23 cellular contexts compared by ENCODE assay signal in genomic region chr1:202590975-202591411, GRCh38.
A peak's percentile ranks its signal among the peaks of the same experiment; 100 is the strongest.
DNase-seq lines count a peak whose midpoint lies in the region; ATAC-seq and TF ChIP-seq lines count a peak whose summit lies in the region.
"Had no signal": no experiment of that assay in that cellular context is flagged by ENCODE, and none has a peak within 500 bp of the region (broad histone marks: within the 10 kb centered on the region; RNA-seq: fewer than 3 reads in every experiment).

No MANE protein-coding gene starts in this region.

- no peak for TF ChIP-seq CTCF in MCF 10A (IDR thresholded peaks at IDR 0.05; ENCODE audit: unreplicated experiment)
- TF ChIP-seq CTCF in type B pancreatic cell (conservative IDR thresholded peaks at IDR 0.05), result no peak

- no peak for ATAC-seq in activated naive CD8-positive, alpha-beta T cell treated with anti-CD3 and anti-CD28 coated beads, Interleukin-2, amount 10 ng/mL, durations not matched to agents 7 days and 5 days (ENCODE audit: low read depth)
- ATAC-seq in left colon, result peak; percentile 11
- ATAC-seq in HG03139 (IDR thresholded peaks at IDR 0.05; ENCODE audit: unreplicated experiment), result no peak
- ATAC-seq in GM21529 (IDR thresholded peaks at IDR 0.05; ENCODE audit: unreplicated experiment), result no peak
- no peak for ATAC-seq in HG03108 (IDR thresholded peaks at IDR 0.05; ENCODE audit: unreplicated experiment)
- ATAC-seq: mucosa of descending colon, Panc1, sciatic nerve had no signal

- no peaks in the 10 kb centered on the region for H3K9me3 Mint-ChIP-seq in activated naive CD8-positive, alpha-beta T cell treated with anti-CD3 and anti-CD28 coated beads, Interleukin-2, amount 10 ng/mL, durations not matched to agents 7 days and 5 days
- H3K9me3 Mint-ChIP-seq in activated naive CD8-positive, alpha-beta T cell treated with anti-CD3 and anti-CD28 coated beads for 36 hours, result no peaks in the 10 kb centered on the region
- H3K9me3 Mint-ChIP-seq in MCF 10A (ENCODE audit: unreplicated experiment), result no peaks in the 10 kb centered on the region
- no peaks in the 10 kb centered on the region for H3K9me3 Mint-ChIP-seq in type B pancreatic cell
- H3K9me3 Mint-ChIP-seq: activated CD4-positive, alpha-beta memory T cell treated with anti-CD3 and anti-CD28 coated beads for 36 hours had no signal

- CTCF ChIA-PET in MCF 10A (lab: Yijun Ruan, JAX), result interaction anchor here (0.6 to 3.6 kb wide), 4 partner anchors 10 to 281 kb away, joined by 3 to 25 read pairs (median 6); no protein-coding TSS in a partner anchor

- intact Hi-C loops in MCF 10A (cut with micrococcal nuclease) (no loop called here), left colon (cut with DNase I, micrococcal nuclease) (no loop called here)

- H3K36me3 Mint-ChIP-seq in activated naive CD8-positive, alpha-beta T cell treated with anti-CD3 and anti-CD28 coated beads, Interleukin-2, amount 10 ng/mL, durations not matched to agents 7 days and 5 days, result no peaks in the 10 kb centered on the region
- no peaks in the 10 kb centered on the region for H3K36me3 Mint-ChIP-seq in activated naive CD8-positive, alpha-beta T cell treated with anti-CD3 and anti-CD28 coated beads for 36 hours
- H3K36me3 Mint-ChIP-seq in MCF 10A (ENCODE audit: insufficient read depth, unreplicated experiment) (no peaks in the 10 kb centered on the region), type B pancreatic cell (peaks cover 5% of the 10 kb centered on the region)
- H3K36me3 Mint-ChIP-seq: activated CD4-positive, alpha-beta memory T cell treated with anti-CD3 and anti-CD28 coated beads for 36 hours had no signal

- DNase-seq in activated naive CD8-positive, alpha-beta T cell treated with anti-CD3 and anti-CD28 coated beads, Interleukin-2, amount 10 ng/mL, durations not matched to agents 7 days and 5 days, result no peak
- DNase-seq in activated naive CD8-positive, alpha-beta T cell treated with anti-CD3 and anti-CD28 coated beads for 36 hours, result no peak
- peak; percentile 53 for DNase-seq in MCF 10A (ENCODE audit: unreplicated experiment)
- DNase-seq in left colon, result no peak
- no peak for DNase-seq in type B pancreatic cell (ENCODE audit: extremely low spot score, unreplicated experiment)
- DNase-seq: activated CD4-positive, alpha-beta memory T cell treated with anti-CD3 and anti-CD28 coated beads for 36 hours; activated naive CD4-positive, alpha-beta T cell treated with anti-CD3 and anti-CD28 coated beads, Interleukin-2, amount 50 U/mL, for 16 hours; activated T-cell treated with anti-CD3 and anti-CD28 coated beads, Interleukin-2, amount 50 U/mL, for 1 hour; brain microvascular endothelial cell; DMS53; dorsolateral prefrontal cortex; mucosa of descending colon; NCI-H1436; NCI-H2171 treated with DMSO at 0.1 percent for 48 hours; NCI-H82; occipital lobe; stimulated activated CD4-positive, alpha-beta T cell treated with anti-CD3 and anti-CD28 coated beads, Interleukin-1b, Interleukin-23, amount 100 ng/mL, for 48 hours; substantia nigra had no signal

- POLR2A ChIA-PET in activated naive CD8-positive, alpha-beta T cell treated with anti-CD3 and anti-CD28 coated beads, Interleukin-2, amount 10 ng/mL, durations not matched to agents 7 days and 5 days (lab: Charles Lee), result no interaction called here
- POLR2A ChIA-PET in MCF 10A (lab: Yijun Ruan, JAX), result interaction anchor here (9.3 kb wide), 1 partner anchor 13 kb away, joined by 146 read pairs; no protein-coding TSS in a partner anchor

- H3K4me3 Mint-ChIP-seq in activated naive CD8-positive, alpha-beta T cell treated with anti-CD3 and anti-CD28 coated beads, Interleukin-2, amount 10 ng/mL, durations not matched to agents 7 days and 5 days, result no peak overlapping the region
- no peak overlapping the region for H3K4me3 Mint-ChIP-seq in activated naive CD8-positive, alpha-beta T cell treated with anti-CD3 and anti-CD28 coated beads for 36 hours
- H3K4me3 Mint-ChIP-seq in MCF 10A (ENCODE audit: unreplicated experiment), result no peak overlapping the region
- peak overlapping the region; percentile 41 for H3K4me3 Mint-ChIP-seq in type B pancreatic cell
- H3K4me3 Mint-ChIP-seq: activated CD4-positive, alpha-beta memory T cell treated with anti-CD3 and anti-CD28 coated beads for 36 hours had no signal

- BruUV-seq in MCF 10A (replicated peaks; lab: Mats Ljungman, UMichigan), result no TSS peak

- no peaks in the 10 kb centered on the region for H3K27me3 Mint-ChIP-seq in activated naive CD8-positive, alpha-beta T cell treated with anti-CD3 and anti-CD28 coated beads, Interleukin-2, amount 10 ng/mL, durations not matched to agents 7 days and 5 days
- H3K27me3 Mint-ChIP-seq in activated naive CD8-positive, alpha-beta T cell treated with anti-CD3 and anti-CD28 coated beads for 36 hours, result no peaks in the 10 kb centered on the region
- no peaks in the 10 kb centered on the region for H3K27me3 Mint-ChIP-seq in MCF 10A (ENCODE audit: insufficient read depth, unreplicated experiment)
- no peaks in the 10 kb centered on the region for H3K27me3 Mint-ChIP-seq in type B pancreatic cell
- H3K27me3 Mint-ChIP-seq: activated CD4-positive, alpha-beta memory T cell treated with anti-CD3 and anti-CD28 coated beads for 36 hours had no signal

- peaks cover 8% of the 10 kb centered on the region for H3K4me1 Mint-ChIP-seq in activated naive CD8-positive, alpha-beta T cell treated with anti-CD3 and anti-CD28 coated beads, Interleukin-2, amount 10 ng/mL, durations not matched to agents 7 days and 5 days
- no peaks in the 10 kb centered on the region for H3K4me1 Mint-ChIP-seq in activated naive CD8-positive, alpha-beta T cell treated with anti-CD3 and anti-CD28 coated beads for 36 hours
- H3K4me1 Mint-ChIP-seq in MCF 10A (ENCODE audit: insufficient read depth, unreplicated experiment) (peaks cover 84% of the 10 kb centered on the region), type B pancreatic cell (ENCODE audit: unreplicated experiment) (peaks cover 51% of the 10 kb centered on the region)

- H3K27ac Mint-ChIP-seq in activated naive CD8-positive, alpha-beta T cell treated with anti-CD3 and anti-CD28 coated beads, Interleukin-2, amount 10 ng/mL, durations not matched to agents 7 days and 5 days, result peak overlapping the region; percentile 12
- no peak overlapping the region for H3K27ac Mint-ChIP-seq in activated naive CD8-positive, alpha-beta T cell treated with anti-CD3 and anti-CD28 coated beads for 36 hours
- H3K27ac Mint-ChIP-seq in MCF 10A (ENCODE audit: low read depth, unreplicated experiment) (peak overlapping the region; percentile 91), type B pancreatic cell (peak overlapping the region; percentile 84)
- H3K27ac Mint-ChIP-seq: activated CD4-positive, alpha-beta memory T cell treated with anti-CD3 and anti-CD28 coated beads for 36 hours had no signal
